1 cellular context compared by ENCODE assay signal in the genomic region with DNA sequence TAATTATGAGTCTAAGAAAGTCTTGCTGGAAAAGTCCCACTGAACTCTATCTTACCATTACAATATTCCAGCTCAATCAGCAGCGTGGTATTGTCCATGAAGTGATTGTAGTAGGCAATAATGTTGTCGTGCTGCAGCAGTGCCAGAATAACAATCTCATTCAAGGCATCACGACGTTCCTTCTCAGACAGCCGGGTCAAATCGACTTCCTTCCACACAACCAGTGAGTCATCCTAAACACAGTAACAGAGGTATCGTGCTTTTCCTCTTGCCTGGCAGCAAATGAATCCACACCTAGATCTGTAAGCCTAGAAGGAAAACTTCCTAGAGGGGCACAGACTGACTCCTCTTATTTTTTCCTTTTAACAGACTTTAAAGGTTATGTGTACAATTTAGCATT.
TF ChIP-seq lines count a peak whose summit lies in the region.

No MANE protein-coding gene starts in this region.

TF ChIP-seq in endothelial cell of umbilical vein, 7 proteins besides CTCF, POLR2A, EP300 and RAD21 (continued from another document):
- TF ChIP-seq FOS (IDR thresholded peaks at IDR 0.05; ENCODE audit: borderline replicate concordance, insufficient read depth, low read length) (peak; percentile 95), EZH2 (IDR thresholded peaks at IDR 0.05; ENCODE audit: borderline replicate concordance, low read depth, low read length, severe bottlenecking) (no peak), JUN (IDR thresholded peaks at IDR 0.05; ENCODE audit: borderline replicate concordance, insufficient read depth, insufficient read length, low read depth) (peak; percentile 94), POLR2AphosphoS5 (IDR thresholded peaks at IDR 0.05; ENCODE audit: insufficient read depth, low read depth, low read length) (peak; percentile 87)
